In the genomic region with DNA sequence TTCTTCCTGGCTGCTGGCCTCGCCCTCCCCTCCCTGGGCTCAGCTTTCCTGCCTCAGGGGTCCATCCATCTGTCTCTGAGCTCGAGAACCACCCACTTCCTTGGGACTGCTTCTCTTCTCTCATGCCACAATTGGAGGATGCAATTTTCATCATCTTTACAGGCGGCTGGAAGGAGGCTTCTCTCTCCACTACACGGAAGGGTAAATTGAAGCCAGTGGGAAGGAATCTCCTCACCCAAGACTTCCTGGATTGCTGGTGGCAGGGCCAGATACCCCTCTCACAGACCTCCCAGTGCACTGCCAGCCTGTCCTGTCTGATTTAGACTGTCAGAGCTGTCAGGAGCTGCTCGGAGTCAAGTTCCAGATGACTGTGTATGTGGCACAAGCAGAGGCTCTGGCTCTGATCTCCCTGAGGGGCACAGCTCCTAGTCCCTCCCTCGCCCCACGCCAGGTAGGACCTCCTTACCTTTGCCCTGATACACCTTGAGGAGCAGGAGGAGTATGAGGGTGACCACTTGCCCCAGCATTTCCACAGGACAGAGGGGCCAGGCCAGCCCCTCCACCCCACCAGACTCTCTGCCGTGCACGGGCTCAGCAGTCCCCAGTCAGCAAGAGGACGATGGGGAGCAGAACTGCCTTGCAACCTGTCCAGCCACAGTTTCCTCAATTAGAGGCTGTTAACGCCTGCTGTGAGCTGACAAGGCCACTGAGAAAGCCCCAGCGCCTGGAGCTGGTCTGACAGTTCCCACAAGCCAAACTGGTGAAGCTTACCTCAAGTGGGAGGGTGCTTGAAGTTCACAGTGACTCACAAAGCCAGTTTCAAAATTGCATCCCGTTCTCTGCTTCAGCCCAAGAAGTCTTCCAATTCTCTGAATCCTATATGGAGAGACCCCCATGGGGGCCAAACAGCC, we compare ENCODE assay signal across 8 cellular contexts. TPM values are rescaled to one million over a fixed set of nuclear protein-coding genes. Genes with fewer than 3 reads are reported as not detected.
DNase-seq lines count a peak whose midpoint lies in the region; ATAC-seq and TF ChIP-seq lines count a peak whose summit lies in the region.

A gene with protein sequence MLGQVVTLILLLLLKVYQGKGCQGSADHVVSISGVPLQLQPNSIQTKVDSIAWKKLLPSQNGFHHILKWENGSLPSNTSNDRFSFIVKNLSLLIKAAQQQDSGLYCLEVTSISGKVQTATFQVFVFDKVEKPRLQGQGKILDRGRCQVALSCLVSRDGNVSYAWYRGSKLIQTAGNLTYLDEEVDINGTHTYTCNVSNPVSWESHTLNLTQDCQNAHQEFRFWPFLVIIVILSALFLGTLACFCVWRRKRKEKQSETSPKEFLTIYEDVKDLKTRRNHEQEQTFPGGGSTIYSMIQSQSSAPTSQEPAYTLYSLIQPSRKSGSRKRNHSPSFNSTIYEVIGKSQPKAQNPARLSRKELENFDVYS (minus strand): TSS at position 737 of the 911 bp plus-strand sequence. CDS start 210 bp downstream, at position 527.

- H3K4me3 Mint-ChIP-seq in Caco-2 (ENCODE audit: unreplicated experiment) (no peak within 1 kb of the TSS), Calu3 (ENCODE audit: low read depth, unreplicated experiment) (no peak within 1 kb of the TSS), type B pancreatic cell (no peak within 1 kb of the TSS)
- peak within 1 kb of the TSS; percentile 17 for H3K4me3 Mint-ChIP-seq in activated T-helper 1 cell treated with anti-CD3 and anti-CD28 coated beads, Interleukin-12 subunit alpha, Interleukin-12 subunit beta, Interleukin-2, Interleukin-4 antibody, amounts not matched to agents 30 ng/mL and 10 ng/mL and 1 ng/mL, durations not matched to agents 14 hours and 24 hours and 36 hours

- H3K27me3 Mint-ChIP-seq in Caco-2 (ENCODE audit: insufficient read depth, unreplicated experiment) (no peaks in the 10 kb centered on the region), Calu3 (ENCODE audit: unreplicated experiment) (peaks cover 42% of the 10 kb centered on the region), type B pancreatic cell (no peaks in the 10 kb centered on the region)
- H3K27me3 Mint-ChIP-seq in activated T-helper 1 cell treated with anti-CD3 and anti-CD28 coated beads, Interleukin-12 subunit alpha, Interleukin-12 subunit beta, Interleukin-2, Interleukin-4 antibody, amounts not matched to agents 30 ng/mL and 10 ng/mL and 1 ng/mL, durations not matched to agents 14 hours and 24 hours and 36 hours (ENCODE audit: insufficient read depth) = peaks cover 6% of the 10 kb centered on the region

- H3K27ac Mint-ChIP-seq in Caco-2 (ENCODE audit: unreplicated experiment) (peak within 1 kb of the TSS; percentile 12), Calu3 (ENCODE audit: unreplicated experiment) (no peak within 1 kb of the TSS), type B pancreatic cell (no peak within 1 kb of the TSS)
- H3K27ac Mint-ChIP-seq in activated T-helper 1 cell treated with anti-CD3 and anti-CD28 coated beads, Interleukin-12 subunit alpha, Interleukin-12 subunit beta, Interleukin-2, Interleukin-4 antibody, amounts not matched to agents 30 ng/mL and 10 ng/mL and 1 ng/mL, durations not matched to agents 14 hours and 24 hours and 36 hours = no peak within 1 kb of the TSS

- H3K4me3 ChIP-seq in Caco-2 (ENCODE audit: low read depth, low read length) (no peak within 1 kb of the TSS), mucosa of descending colon (no peak within 1 kb of the TSS), aorta (ENCODE audit: low read length in 2 of 2) (no peak within 1 kb of the TSS)

- POLR2A ChIA-PET in Caco-2 (lab: Charles Lee) = no interaction called here

- CTCF ChIA-PET in Caco-2 (lab: Charles Lee) (interaction anchor here (0.7 kb wide), 1 partner anchor 521 kb away, joined by 5 read pairs; no protein-coding TSS in a partner anchor), Calu3 (lab: Charles Lee) (interaction anchor here (1.2 kb wide), 1 partner anchor 20 kb away, joined by 4 read pairs; no protein-coding TSS in a partner anchor)

- ATAC-seq in GM21515 (IDR thresholded peaks at IDR 0.05; ENCODE audit: unreplicated experiment) (peak; percentile 62), mucosa of descending colon (peak; percentile 44), aorta (ENCODE audit: low FRiP score) (peak; percentile 24)

- intact Hi-C loops in Caco-2 (cut with micrococcal nuclease; ENCODE audit: unreplicated experiment) = no loop called here
- intact Hi-C loops in activated T-helper 1 cell treated with anti-CD3 and anti-CD28 coated beads, Interleukin-12 subunit alpha, Interleukin-12 subunit beta, Interleukin-2, Interleukin-4 antibody, amounts not matched to agents 30 ng/mL and 10 ng/mL and 1 ng/mL, durations not matched to agents 14 hours and 24 hours and 36 hours (cut with micrococcal nuclease) = loop anchor here (1.0 kb wide), 1 partner anchor 24 kb away; no protein-coding TSS in a partner anchor
- intact Hi-C loops in mucosa of descending colon (cut with DNase I, micrococcal nuclease) = no loop called here
- intact Hi-C loops in aorta (cut with DNase I) = no loop called here
- intact Hi-C loops in Calu3 (cut with micrococcal nuclease; ENCODE audit: unreplicated experiment) = no loop called here

- H3K4me1 Mint-ChIP-seq in Caco-2 (ENCODE audit: low read depth, unreplicated experiment) (peaks cover 30% of the 10 kb centered on the region), Calu3 (ENCODE audit: low read depth, unreplicated experiment) (peaks cover 14% of the 10 kb centered on the region), type B pancreatic cell (ENCODE audit: unreplicated experiment) (no peaks in the 10 kb centered on the region)
- H3K4me1 Mint-ChIP-seq in activated T-helper 1 cell treated with anti-CD3 and anti-CD28 coated beads, Interleukin-12 subunit alpha, Interleukin-12 subunit beta, Interleukin-2, Interleukin-4 antibody, amounts not matched to agents 30 ng/mL and 10 ng/mL and 1 ng/mL, durations not matched to agents 14 hours and 24 hours and 36 hours (ENCODE audit: low read depth) = peaks cover 26% of the 10 kb centered on the region

- H3K27me3 ChIP-seq in Caco-2 (replicated peaks; ENCODE audit: control insufficient read depth, insufficient read depth, low read length) (no peaks in the 10 kb centered on the region), aorta (ENCODE audit: control insufficient read depth in 1 of 2, insufficient read depth in 2 of 2, low read length in 1 of 2) (no peaks in the 10 kb centered on the region)

- WGBS in aorta, 2 donors = 70 to 73% methylated on average over 13 of the region's 13 CpGs

- H3K36me3 ChIP-seq in Caco-2 (ENCODE audit: control insufficient read depth, insufficient read depth, low read length) = no peaks in the 10 kb centered on the region
- no peaks in the 10 kb centered on the region for H3K36me3 ChIP-seq in mucosa of descending colon (ENCODE audit: low read depth)
- H3K36me3 ChIP-seq in aorta (ENCODE audit: control insufficient read depth in 1 of 2, insufficient read depth in 2 of 2, low read length in 1 of 2) = no peaks in the 10 kb centered on the region

- H3K4me1 ChIP-seq in Caco-2 (peaks cover 34% of the 10 kb centered on the region), mucosa of descending colon (ENCODE audit: low read depth) (no peaks in the 10 kb centered on the region), aorta (ENCODE audit: control insufficient read depth in 1 of 2, insufficient read depth in 2 of 2, low read length in 2 of 2) (no peaks in the 10 kb centered on the region)

- DNase-seq in Caco-2 (no peak), M059J (ENCODE audit: low read depth) (peak; percentile 23), mucosa of descending colon (peak; percentile 45 to 60 (median 52)), aorta (peak in 1 of 2 donors; percentile 68), Calu3 (no peak), type B pancreatic cell (ENCODE audit: extremely low spot score, unreplicated experiment) (no peak)
- peak; percentile 43 for DNase-seq in activated T-helper 1 cell treated with anti-CD3 and anti-CD28 coated beads, Interleukin-12 subunit alpha, Interleukin-12 subunit beta, Interleukin-2, Interleukin-4 antibody, amounts not matched to agents 30 ng/mL and 10 ng/mL and 1 ng/mL, durations not matched to agents 14 hours and 24 hours and 36 hours (ENCODE audit: low spot score)

- H3K9me3 ChIP-seq in Caco-2 (0 out of 2 replicates have a peak, but pooled peaks cover 3% of the 10 kb centered on the region), mucosa of descending colon (no peaks in the 10 kb centered on the region), aorta (ENCODE audit: control insufficient read depth, low read length) (no peaks in the 10 kb centered on the region)

- H3K9me3 Mint-ChIP-seq in Caco-2 (ENCODE audit: unreplicated experiment) (no peaks in the 10 kb centered on the region), Calu3 (ENCODE audit: low read depth, unreplicated experiment) (no peaks in the 10 kb centered on the region), type B pancreatic cell (no peaks in the 10 kb centered on the region)
- no peaks in the 10 kb centered on the region for H3K9me3 Mint-ChIP-seq in activated T-helper 1 cell treated with anti-CD3 and anti-CD28 coated beads, Interleukin-12 subunit alpha, Interleukin-12 subunit beta, Interleukin-2, Interleukin-4 antibody, amounts not matched to agents 30 ng/mL and 10 ng/mL and 1 ng/mL, durations not matched to agents 14 hours and 24 hours and 36 hours

- no peak within 1 kb of the TSS for H3K27ac ChIP-seq in aorta (ENCODE audit: low read depth in 1 of 2, low read length in 2 of 2)

- TF ChIP-seq CTCF in Caco-2 (IDR thresholded peaks at IDR 0.05; ENCODE audit: insufficient read depth in 1 of 2, low read depth in 1 of 2, low read length in 1 of 2, severe bottlenecking in 1 of 2, unreplicated experiment in 1 of 2) (no peak), mucosa of descending colon (IDR thresholded peaks at IDR 0.05) (no peak), Calu3 (IDR thresholded peaks at IDR 0.05; ENCODE audit: unreplicated experiment) (no peak), type B pancreatic cell (conservative IDR thresholded peaks at IDR 0.05) (no peak)

- BruUV-seq in Caco-2 (replicated peaks; lab: Mats Ljungman, UMichigan) = no TSS peak
- BruUV-seq in Calu3 (replicated peaks; lab: Mats Ljungman, UMichigan) = no TSS peak

- H3K36me3 Mint-ChIP-seq in Caco-2 (ENCODE audit: insufficient read depth, unreplicated experiment) (peaks cover 5% of the 10 kb centered on the region), Calu3 (ENCODE audit: insufficient read depth, unreplicated experiment) (no peaks in the 10 kb centered on the region), type B pancreatic cell (no peaks in the 10 kb centered on the region)
- no peaks in the 10 kb centered on the region for H3K36me3 Mint-ChIP-seq in activated T-helper 1 cell treated with anti-CD3 and anti-CD28 coated beads, Interleukin-12 subunit alpha, Interleukin-12 subunit beta, Interleukin-2, Interleukin-4 antibody, amounts not matched to agents 30 ng/mL and 10 ng/mL and 1 ng/mL, durations not matched to agents 14 hours and 24 hours and 36 hours (ENCODE audit: low read depth)

RNA-seq across cellular contexts. Expression of the gene that starts here (rescaled TPM):
- total RNA-seq in Caco-2 (2022) (0.11 TPM in 1 of 2 replicates, not detected in the other), mucosa of descending colon (1 to 10 TPM in 2 of 3 donors, under 1 TPM in 1; 0.96 to 1.4 (median 1.2) TPM), aorta (1 to 10 TPM in 1 of 2 donors, under 1 TPM in 1; 0.36 to 1.9 TPM), Calu3 (2022) (not detected in 2 replicates), type B pancreatic cell (ENCODE audit: low replicate concordance) (0.50 and 0.56 TPM in 2 replicates)
- not detected in 2 replicates for total RNA-seq in M059J (2014; rRNA removed; shearing (Covaris generic))
- 0.13 TPM in 1 of 2 replicates, not detected in the other for total RNA-seq in activated T-helper 1 cell treated with anti-CD3 and anti-CD28 coated beads, Interleukin-12 subunit alpha, Interleukin-12 subunit beta, Interleukin-2, Interleukin-4 antibody, amounts not matched to agents 30 ng/mL and 10 ng/mL and 1 ng/mL, durations not matched to agents 14 hours and 24 hours and 36 hours
- polyA plus RNA-seq in aorta = under 1 TPM; 0.26 to 0.75 TPM

Comparison
In these comparisons a context has a peak if more than half of its experiments do, and no peak if none do; other contexts are left out.
1. Peak in DNase-seq in M059J; RNA of the gene not detected or under 1 TPM.
2. Peak in DNase-seq in activated T-helper 1 cell treated with anti-CD3 and anti-CD28 coated beads, Interleukin-12 subunit alpha, Interleukin-12 subunit beta, Interleukin-2, Interleukin-4 antibody, amounts not matched to agents 30 ng/mL and 10 ng/mL and 1 ng/mL, durations not matched to agents 14 hours and 24 hours and 36 hours; RNA of the gene not detected or under 1 TPM.
3. DNase-seq: peak in mucosa of descending colon (3 of 3); none in Caco-2 (0 of 2), Calu3 (single experiment) and type B pancreatic cell (single experiment).
4. Peak in every context shown above with its lines, with median percentiles within 50 percentile points of each other: ATAC-seq.